Comparison of ENCODE assay signal across 25 cellular contexts in genomic region chr2:15787535-15788457, GRCh38.
"Had no signal": no experiment of that assay in that cellular context is flagged by ENCODE, and none has a peak within 500 bp of the region (broad histone marks: within the 10 kb centered on the region; RNA-seq: fewer than 3 reads in every experiment).

No MANE protein-coding gene starts in this region.

- H3K9me3 ChIP-seq: SJSA1, SK-N-SH had no signal

- H3K4me1 ChIP-seq: SJSA1 had no signal

- H3K9ac ChIP-seq: SK-N-SH had no signal

- H3K4me1 Mint-ChIP-seq: T-cell had no signal

- H3K27ac Mint-ChIP-seq: T-cell had no signal

- H3K36me3 ChIP-seq: SJSA1 had no signal

- ATAC-seq: T-cell had no signal

- H3K27me3 ChIP-seq: SJSA1 had no signal

- FAIRE-seq: RCC 7860 had no signal

- H3K4me3 ChIP-seq: SJSA1 had no signal

- H3K27ac ChIP-seq: HL-60, SJSA1 had no signal

- H3K9me3 Mint-ChIP-seq: T-cell had no signal

- H3K36me3 Mint-ChIP-seq: T-cell had no signal

- H3K4me3 Mint-ChIP-seq: T-cell had no signal

- DNase-seq: IMR-90, MV-4-11, NCI-H1048, NCI-H1105, NCI-H1417 treated with DMSO at 0.1 percent for 48 hours, NCI-H146, NCI-H1694 treated with DMSO at 0.1 percent for 48 hours, NCI-H2029, NCI-H2081 treated with DMSO at 0.1 percent for 48 hours, NCI-H2171, NCI-H226, NCI-H446, NCI-H510A, NCI-H524 treated with DMSO at 0.1 percent for 48 hours, NCI-H69, NCI-H774, Right ventricle myocardium superior, RPMI8226, SIG-M5, SK-N-SH, SW 1271, T-cell had no signal

- H3K4me2 ChIP-seq: SK-N-SH had no signal
